In the genomic region with DNA sequence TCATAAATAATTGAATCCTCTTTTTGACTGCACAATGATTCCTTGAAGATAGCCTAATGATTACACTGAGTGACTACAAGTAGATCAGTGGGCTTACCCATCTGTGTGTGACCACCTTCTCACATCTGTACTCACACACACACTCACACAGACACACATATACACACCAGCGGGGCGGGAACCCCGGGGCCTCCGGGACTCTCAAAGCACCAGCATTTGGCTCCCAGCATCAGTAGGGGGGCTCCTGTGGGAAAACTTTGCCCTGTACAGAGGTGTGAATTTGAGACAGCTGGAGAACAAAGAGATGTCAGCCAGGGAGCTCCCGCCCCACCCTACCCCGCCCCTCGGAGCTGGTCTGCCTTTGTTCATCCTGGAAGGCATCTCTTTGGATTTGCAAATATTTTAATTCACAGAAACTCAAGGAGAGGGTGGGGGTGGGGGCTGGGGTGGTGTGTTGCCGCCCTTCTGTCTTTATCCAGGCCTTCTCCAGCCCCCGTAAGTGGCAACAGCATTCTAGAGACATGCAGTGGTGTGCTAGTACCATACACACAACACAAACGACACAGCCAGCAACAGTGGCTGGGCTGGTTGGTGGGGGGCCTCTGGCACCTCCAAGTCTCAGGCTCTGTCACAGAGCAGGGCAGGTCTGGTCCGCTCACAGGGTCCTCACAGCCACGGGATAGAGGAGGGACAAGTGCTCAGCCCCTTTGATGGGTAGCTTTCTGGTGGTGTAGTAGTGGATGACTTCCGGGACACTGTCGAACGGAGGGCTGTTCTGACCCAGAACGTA, we compare ENCODE assay signal across 17 cellular contexts. TPM values are rescaled to one million over a fixed set of nuclear protein-coding genes. Genes with fewer than 3 reads are reported as not detected.
DNase-seq lines count a peak whose midpoint lies in the region; TF ChIP-seq lines count a peak whose summit lies in the region.
"Had no signal": no experiment of that assay in that cellular context is flagged by ENCODE, and none has a peak within 500 bp of the region (broad histone marks: within the 10 kb centered on the region; RNA-seq: fewer than 3 reads in every experiment).

No MANE protein-coding gene starts in this region.

- POLR2A ChIA-PET in MCF 10A (lab: Yijun Ruan, JAX), result interaction anchor here (1.0 kb wide), 1 partner anchor 17 kb away, joined by 3 read pairs; no protein-coding TSS in a partner anchor

- H3K4me1 ChIP-seq in breast epithelium, result no peaks in the 10 kb centered on the region
- H3K4me1 ChIP-seq: SJCRH30 had no signal

- H3K36me3 Mint-ChIP-seq in MCF 10A (ENCODE audit: insufficient read depth, unreplicated experiment) (peaks cover 24% of the 10 kb centered on the region), brain (peaks cover 6% of the 10 kb centered on the region)
- H3K36me3 Mint-ChIP-seq: T-cell had no signal

- intact Hi-C loops in MCF 10A (cut with micrococcal nuclease), result no loop called here
- intact Hi-C loops in breast epithelium (cut with DNase I; ENCODE audit: low total_unique reads), result loop anchor here (10.0 kb wide), 1 partner anchor 165 kb away; no protein-coding TSS in a partner anchor

- H3K27me3 ChIP-seq in breast epithelium, result no peaks in the 10 kb centered on the region
- H3K27me3 ChIP-seq: BE2C, SJCRH30 had no signal

- no peak for TF ChIP-seq POLR2A in breast epithelium (IDR thresholded peaks at IDR 0.05)

- H3K4me3 Mint-ChIP-seq in MCF 10A (ENCODE audit: unreplicated experiment) (no peak overlapping the region), brain (no peak overlapping the region)
- H3K4me3 Mint-ChIP-seq: T-cell had no signal

- no peak for DNase-seq in MCF 10A (ENCODE audit: unreplicated experiment)
- DNase-seq in breast epithelium (ENCODE audit: low spot score in 2 of 2), result no peak
- peak; percentile 69 for DNase-seq in mesenteric fat pad (ENCODE audit: low spot score)
- no peak for DNase-seq in HuH-7 (ENCODE audit: low spot score)
- no peak for DNase-seq in ACHN
- DNase-seq in cerebellum (ENCODE audit: low spot score), result no peak
- DNase-seq: BE2C; DMS79; KBM-7; NCI-H1092 treated with DMSO at 0.1 percent for 48 hours; NCI-H146; NCI-H69; NK-92 treated with Interleukin-12 subunit alpha and Interleukin-12 subunit beta, amount 100 ng/mL, for 24 hours; SJCRH30; T-cell had no signal

- H3K9me3 ChIP-seq in breast epithelium, result no peaks in the 10 kb centered on the region
- H3K9me3 ChIP-seq: A549, BE2C, SJCRH30 had no signal

- no peak overlapping the region for H3K27ac Mint-ChIP-seq in MCF 10A (ENCODE audit: low read depth, unreplicated experiment)
- peak overlapping the region in 4 of 5 experiments; percentile 36 to 82 (median 62) for H3K27ac Mint-ChIP-seq in brain
- H3K27ac Mint-ChIP-seq: T-cell had no signal

- in situ Hi-C loops in ACHN (cut with HindIII; ENCODE audit: low pct_ligation_motif_present, low pct_unique_long_range_greater_than_20kb, low sequenced_read_pairs), result no loop called here

- BruUV-seq in MCF 10A (replicated peaks; lab: Mats Ljungman, UMichigan), result TSS peak; percentile 20

- no peak overlapping the region for H3K27ac ChIP-seq in breast epithelium
- H3K27ac ChIP-seq: A549, SJCRH30 had no signal

- no peaks in the 10 kb centered on the region for H3K36me3 ChIP-seq in breast epithelium
- H3K36me3 ChIP-seq: SJCRH30 had no signal

- TF ChIP-seq CTCF in MCF 10A (IDR thresholded peaks at IDR 0.05; ENCODE audit: unreplicated experiment) (no peak), breast epithelium (IDR thresholded peaks at IDR 0.05) (no peak), brain (conservative IDR thresholded peaks at IDR 0.05) (no peak)

- no peak overlapping the region for H3K4me3 ChIP-seq in breast epithelium
- H3K4me3 ChIP-seq: A549, SJCRH30 had no signal

- H3K27me3 Mint-ChIP-seq in MCF 10A (ENCODE audit: insufficient read depth, unreplicated experiment), result no peaks in the 10 kb centered on the region
- no peaks in the 10 kb centered on the region for H3K27me3 Mint-ChIP-seq in brain

- no peaks in the 10 kb centered on the region for H3K9me3 Mint-ChIP-seq in MCF 10A (ENCODE audit: unreplicated experiment)
- peaks cover 0 to 2% (median 0%) of the 10 kb centered on the region in 5 experiments for H3K9me3 Mint-ChIP-seq in brain
- H3K9me3 Mint-ChIP-seq: T-cell had no signal

- H3K4me1 Mint-ChIP-seq in MCF 10A (ENCODE audit: insufficient read depth, unreplicated experiment), result peaks cover 15% of the 10 kb centered on the region
- H3K4me1 Mint-ChIP-seq in brain, result peaks cover 96% of the 10 kb centered on the region
- H3K4me1 Mint-ChIP-seq: T-cell had no signal

- CTCF ChIA-PET in MCF 10A (lab: Yijun Ruan, JAX), result interaction anchor here (0.6 to 5.3 kb wide), 7 partner anchors 8 to 344 kb away, joined by 3 to 59 read pairs (median 5); partner anchors contain the start of gene SHB

RNA-seq across cellular contexts. Expression of gene SLC25A51, which starts 15.4 kb away (rescaled TPM):
- total RNA-seq in MCF 10A (2022), result 29.6 and 30.3 TPM in 2 replicates
- total RNA-seq in breast epithelium, result 10 to 100 TPM; 22.5 to 43.7 (median 30.8) TPM
- 11.5 TPM for polyA plus RNA-seq in brain (ENCODE audit: insufficient read depth, low read depth, low replicate concordance)
- total RNA-seq in mesenteric fat pad, result 59.2 TPM
- 60.3 TPM for total RNA-seq in cerebellum
